31 cellular contexts compared by ENCODE assay signal in the genomic region with DNA sequence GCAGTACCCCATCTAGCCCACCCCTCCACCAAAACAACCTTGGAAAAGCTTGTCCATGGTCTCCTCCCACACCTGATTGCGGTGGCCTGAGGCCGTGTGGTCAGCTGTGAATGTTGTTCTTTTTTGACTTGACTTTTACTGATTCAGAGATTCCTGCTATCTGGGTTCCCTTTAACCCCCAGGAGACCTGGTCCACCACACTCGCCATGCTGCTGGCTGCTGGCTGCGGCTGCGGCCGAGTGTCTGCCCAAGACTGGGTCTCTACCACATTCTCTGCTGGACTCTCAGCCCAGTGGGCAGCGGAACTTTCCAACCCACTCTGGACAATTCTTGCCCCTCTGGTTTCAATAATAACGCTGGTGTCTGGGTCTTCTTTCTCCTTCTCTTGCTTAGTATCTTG. TPM values are rescaled to one million over a fixed set of nuclear protein-coding genes. Genes with fewer than 3 reads are reported as not detected.
"Had no signal": no experiment of that assay in that cellular context is flagged by ENCODE, and none has a peak within 500 bp of the region (broad histone marks: within the 10 kb centered on the region; RNA-seq: fewer than 3 reads in every experiment).

No MANE protein-coding gene starts in this region.

- H3K4me1 ChIP-seq: Peyer's patch had no signal

- H3K4me3 Mint-ChIP-seq: activated CD4-positive, alpha-beta memory T cell treated with anti-CD3 and anti-CD28 coated beads, Interleukin-2, amount 10 ng/mL, durations not matched to agents 7 days and 5 days; activated CD8-positive, alpha-beta memory T cell treated with anti-CD3 and anti-CD28 coated beads, Interleukin-2, amount 10 ng/mL, durations not matched to agents 7 days and 5 days; activated naive CD4-positive, alpha-beta T cell treated with anti-CD3 and anti-CD28 coated beads, Interleukin-2, amount 10 ng/mL, durations not matched to agents 7 days and 5 days; activated naive CD8-positive, alpha-beta T cell; activated naive CD8-positive, alpha-beta T cell treated with anti-CD3 and anti-CD28 coated beads, Interleukin-2, amount 50 U/mL, for 24 hours had no signal

- H3K36me3 Mint-ChIP-seq: activated CD8-positive, alpha-beta memory T cell treated with anti-CD3 and anti-CD28 coated beads, Interleukin-2, amount 10 ng/mL, durations not matched to agents 7 days and 5 days; activated naive CD4-positive, alpha-beta T cell treated with anti-CD3 and anti-CD28 coated beads, Interleukin-2, amount 10 ng/mL, durations not matched to agents 7 days and 5 days; activated naive CD8-positive, alpha-beta T cell had no signal

- H3K9me3 Mint-ChIP-seq: activated CD4-positive, alpha-beta memory T cell treated with anti-CD3 and anti-CD28 coated beads, Interleukin-2, amount 10 ng/mL, durations not matched to agents 7 days and 5 days; activated naive CD4-positive, alpha-beta T cell treated with anti-CD3 and anti-CD28 coated beads, Interleukin-2, amount 10 ng/mL, durations not matched to agents 7 days and 5 days; activated naive CD8-positive, alpha-beta T cell treated with anti-CD3 and anti-CD28 coated beads, Interleukin-2, amount 50 U/mL, for 24 hours had no signal

- ATAC-seq: activated CD8-positive, alpha-beta memory T cell treated with anti-CD3 and anti-CD28 coated beads, Interleukin-2, amount 10 ng/mL, durations not matched to agents 7 days and 5 days; activated naive CD8-positive, alpha-beta T cell treated with anti-CD3 and anti-CD28 coated beads, Interleukin-2, amount 50 U/mL, for 24 hours had no signal

- H3K36me3 ChIP-seq: brain microvascular endothelial cell, MG63, Peyer's patch, WERI-Rb-1 had no signal

- H3K4me3 ChIP-seq: MG63, Peyer's patch had no signal

- H3K9me3 ChIP-seq: Peyer's patch had no signal

- H3K27me3 ChIP-seq: brain microvascular endothelial cell, MG63, Peyer's patch had no signal

- H3K4me1 Mint-ChIP-seq: activated CD4-positive, alpha-beta memory T cell treated with anti-CD3 and anti-CD28 coated beads, Interleukin-2, amount 10 ng/mL, durations not matched to agents 7 days and 5 days; activated CD8-positive, alpha-beta memory T cell treated with anti-CD3 and anti-CD28 coated beads, Interleukin-2, amount 10 ng/mL, durations not matched to agents 7 days and 5 days; activated naive CD4-positive, alpha-beta T cell treated with anti-CD3 and anti-CD28 coated beads, Interleukin-2, amount 10 ng/mL, durations not matched to agents 7 days and 5 days; activated naive CD8-positive, alpha-beta T cell treated with anti-CD3 and anti-CD28 coated beads, Interleukin-2, amount 50 U/mL, for 24 hours had no signal

- H3K27ac ChIP-seq: brain microvascular endothelial cell, Peyer's patch, WERI-Rb-1 had no signal

- DNase-seq: activated CD4-positive, alpha-beta memory T cell treated with anti-CD3 and anti-CD28 coated beads, Interleukin-2, amount 10 ng/mL, durations not matched to agents 7 days and 5 days; activated CD4-positive, alpha-beta T cell treated with anti-CD3 and anti-CD28 coated beads for 1 hour; activated CD4-positive, alpha-beta T cell treated with anti-CD3 and anti-CD28 coated beads for 48 hours; activated CD4-positive, CD25-positive, alpha-beta regulatory T cell; activated CD8-positive, alpha-beta memory T cell treated with anti-CD3 and anti-CD28 coated beads for 24 hours; activated CD8-positive, alpha-beta memory T cell treated with anti-CD3 and anti-CD28 coated beads, Interleukin-2, amount 10 ng/mL, durations not matched to agents 7 days and 5 days; activated CD8-positive, alpha-beta memory T cell treated with anti-CD3 and anti-CD28 coated beads, Interleukin-2, amount 50 U/mL, for 48 hours; activated effector memory CD4-positive, alpha-beta T cell treated with Interleukin-2 at 50 U/mL for 16 hours; activated naive CD4-positive, alpha-beta T cell treated with anti-CD3 and anti-CD28 coated beads, Interleukin-2, amount 10 ng/mL, durations not matched to agents 7 days and 5 days; activated naive CD8-positive, alpha-beta T cell treated with anti-CD3 and anti-CD28 coated beads, Interleukin-2, amount 50 U/mL, for 24 hours; activated T-cell treated with anti-CD3 and anti-CD28 coated beads, Interleukin-2, amount 50 U/mL, for 48 hours; anterior cingulate cortex; brain microvascular endothelial cell; Kasumi-1; KG1; MG63; NCI-H1092; NCI-H1436 treated with DMSO at 0.1 percent for 48 hours; NCI-H1694 treated with DMSO at 0.1 percent for 48 hours; NCI-H2029; NCI-H345; NCI-H524 treated with DMSO at 0.1 percent for 48 hours; Peyer's patch; Right ventricle myocardium superior; RPMI8226; T1000; WERI-Rb-1 had no signal

- H3K27ac Mint-ChIP-seq: activated CD4-positive, alpha-beta memory T cell treated with anti-CD3 and anti-CD28 coated beads, Interleukin-2, amount 10 ng/mL, durations not matched to agents 7 days and 5 days; activated CD8-positive, alpha-beta memory T cell treated with anti-CD3 and anti-CD28 coated beads, Interleukin-2, amount 10 ng/mL, durations not matched to agents 7 days and 5 days; activated naive CD4-positive, alpha-beta T cell treated with anti-CD3 and anti-CD28 coated beads, Interleukin-2, amount 10 ng/mL, durations not matched to agents 7 days and 5 days; activated naive CD8-positive, alpha-beta T cell; activated naive CD8-positive, alpha-beta T cell treated with anti-CD3 and anti-CD28 coated beads, Interleukin-2, amount 50 U/mL, for 24 hours had no signal

RNA-seq across cellular contexts. Expression of a gene that starts 28.4 kb away (rescaled TPM):
- total RNA-seq: activated CD4-positive, alpha-beta memory T cell treated with anti-CD3 and anti-CD28 coated beads, Interleukin-2, amount 10 ng/mL, durations not matched to agents 7 days and 5 days; activated CD8-positive, alpha-beta memory T cell treated with anti-CD3 and anti-CD28 coated beads, Interleukin-2, amount 10 ng/mL, durations not matched to agents 7 days and 5 days; NCI-H460; Peyer's patch; T-helper 1 cell treated with Interleukin-12 subunit alpha and Interleukin-12 subunit beta and Interleukin-4 antibody, amounts not matched to agents 30 ng/mL and 1 ng/mL, for 36 hours; T-helper 2 cell treated with Interferon-gamma antibody and Interleukin-4, amounts not matched to agents 100 ng/mL and 5 ng/mL, for 36 hours had no signal
